Comparison of ENCODE assay signal across 15 cellular contexts in the genomic region with DNA sequence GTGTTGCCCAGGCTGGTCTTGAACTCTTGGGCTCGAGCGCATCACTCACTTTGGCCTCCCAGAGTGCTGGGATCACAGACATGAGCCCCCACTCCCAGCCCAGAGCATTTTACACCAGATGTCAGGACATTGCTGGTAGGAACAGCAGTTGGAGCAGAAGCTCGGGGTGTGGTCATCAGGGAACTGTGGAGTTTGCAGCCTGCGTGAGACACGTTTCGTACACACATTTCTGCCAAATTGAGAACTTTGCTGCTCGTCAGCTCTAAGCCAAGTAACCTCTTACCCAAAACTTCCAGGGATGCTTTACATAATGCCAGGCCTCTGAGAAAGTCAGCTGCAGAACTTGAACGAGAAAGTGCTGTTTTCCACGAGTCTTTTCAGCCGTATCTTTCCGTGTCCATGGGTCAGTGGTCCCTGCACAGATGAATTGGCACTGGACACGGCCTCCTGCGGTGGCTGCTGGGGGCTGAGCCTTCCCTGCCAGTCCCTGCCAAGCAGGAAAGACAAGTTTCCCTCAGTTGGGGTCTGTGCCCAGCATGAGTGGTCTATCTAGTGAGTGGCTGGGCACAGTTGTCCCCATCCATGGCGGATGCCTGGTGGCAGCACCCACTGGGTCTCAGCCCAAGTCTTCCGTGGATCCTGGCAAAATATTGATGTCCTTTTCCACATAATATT. TPM values are rescaled to one million over a fixed set of nuclear protein-coding genes. Genes with fewer than 3 reads are reported as not detected.
DNase-seq lines count a peak whose midpoint lies in the region; ATAC-seq and TF ChIP-seq lines count a peak whose summit lies in the region.
"Had no signal": no experiment of that assay in that cellular context is flagged by ENCODE, and none has a peak within 500 bp of the region (broad histone marks: within the 10 kb centered on the region; RNA-seq: fewer than 3 reads in every experiment).

No MANE protein-coding gene starts in this region.

- no peak overlapping the region for H3K4me3 Mint-ChIP-seq in stimulated activated naive B cell treated with anti-CD40 and anti-IgM and Interleukin-4, amounts not matched to agents 10 μg/mL and 1 μg/mL and 100 μg/mL, for 72 hours
- H3K4me3 Mint-ChIP-seq: activated B cell treated with CpG ODN at 0.5 μM for 24 hours had no signal

- H3K9me2 ChIP-seq in Loucy (replicated peaks; ENCODE audit: low read depth, low read length), result no peaks in the 10 kb centered on the region

- no peak for ATAC-seq in left lobe of liver
- no peak for ATAC-seq in stimulated activated naive B cell treated with anti-CD40 and anti-IgM and Interleukin-4, amounts not matched to agents 10 μg/mL and 1 μg/mL and 100 μg/mL, for 72 hours (replicated peaks)
- ATAC-seq: Panc1 had no signal

- H3K36me3 ChIP-seq in Loucy (ENCODE audit: insufficient read depth, low read length) (peaks cover 65% of the 10 kb centered on the region), HAP-1 (replicated peaks) (no peaks in the 10 kb centered on the region; the same call in 1 of the 2 replicates)

- H3K4me3 ChIP-seq in Loucy (ENCODE audit: low read length, poor library complexity, severe bottlenecking), result peak overlapping the region; percentile 58
- no peak overlapping the region for H3K4me3 ChIP-seq in HAP-1
- H3K4me3 ChIP-seq: skin epidermis had no signal

- H3K27me3 ChIP-seq in Loucy (ENCODE audit: insufficient read depth, low read length, poor library complexity, severe bottlenecking) (no peaks in the 10 kb centered on the region), HAP-1 (ENCODE audit: low read depth) (no peaks in the 10 kb centered on the region)

- H3K9me3 ChIP-seq in Loucy (ENCODE audit: insufficient read depth, low read depth, low read length) (no peaks in the 10 kb centered on the region), HAP-1 (no peaks in the 10 kb centered on the region)

- H3K9me3 Mint-ChIP-seq in stimulated activated naive B cell treated with anti-CD40 and anti-IgM and Interleukin-4, amounts not matched to agents 10 μg/mL and 1 μg/mL and 100 μg/mL, for 72 hours, result no peaks in the 10 kb centered on the region
- H3K9me3 Mint-ChIP-seq: activated B cell treated with CpG ODN at 0.5 μM for 24 hours had no signal

- peaks cover 54% of the 10 kb centered on the region for H4K20me1 ChIP-seq in Loucy (ENCODE audit: insufficient read depth, low read length, poor library complexity, severe bottlenecking)

- H3F3A ChIP-seq in Loucy (ENCODE audit: low read depth), result peaks cover 16% of the 10 kb centered on the region; the same call in 1 of the 2 replicates

- TF ChIP-seq CTCF in Loucy (conservative IDR thresholded peaks at IDR 0.05; ENCODE audit: low read length), result no peak

- peak overlapping the region; percentile 76 for H3K4me2 ChIP-seq in Loucy (ENCODE audit: low read depth, low read length, poor library complexity, severe bottlenecking)

- in situ Hi-C loops in HAP-1 (cut with MboI; ENCODE audit: low sequenced_read_pairs), result no loop called here

- H3K27me3 Mint-ChIP-seq in stimulated activated naive B cell treated with anti-CD40 and anti-IgM and Interleukin-4, amounts not matched to agents 10 μg/mL and 1 μg/mL and 100 μg/mL, for 72 hours, result no peaks in the 10 kb centered on the region
- H3K27me3 Mint-ChIP-seq: activated B cell treated with CpG ODN at 0.5 μM for 24 hours had no signal

- H3K79me2 ChIP-seq in Loucy (ENCODE audit: insufficient read depth, low read length), result peaks cover 75% of the 10 kb centered on the region

- H3K4me1 Mint-ChIP-seq in stimulated activated naive B cell treated with anti-CD40 and anti-IgM and Interleukin-4, amounts not matched to agents 10 μg/mL and 1 μg/mL and 100 μg/mL, for 72 hours, result peaks cover 9 to 15% of the 10 kb centered on the region in 2 donors

- H3K36me3 Mint-ChIP-seq in stimulated activated naive B cell treated with anti-CD40 and anti-IgM and Interleukin-4, amounts not matched to agents 10 μg/mL and 1 μg/mL and 100 μg/mL, for 72 hours, result peaks cover 23 to 57% of the 10 kb centered on the region in 2 donors

- peak; percentile 61 for DNase-seq in activated effector memory CD4-positive, alpha-beta T cell treated with anti-CD3 and anti-CD28 coated beads, Interleukin-2, amount 50 U/mL, for 16 hours
- no peak for DNase-seq in activated effector memory CD4-positive, alpha-beta T cell treated with Interleukin-2 at 50 U/mL for 16 hours
- peak; percentile 38 for DNase-seq in left lobe of liver (ENCODE audit: low spot score)
- no peak for DNase-seq in stimulated activated naive B cell treated with anti-CD40 and anti-IgM and Interleukin-4, amounts not matched to agents 10 μg/mL and 1 μg/mL and 100 μg/mL, for 72 hours
- no peak for DNase-seq in SIG-M5 treated with dmso at 0.1 percent for 504 hours (lab: John Stamatoyannopoulos, UW; ENCODE audit: unreplicated experiment)
- no peak for DNase-seq in stimulated activated naive CD4-positive, alpha-beta T cell treated with Interleukin-2 at 50 U/mL for 16 hours (lab: John Stamatoyannopoulos, UW)
- DNase-seq in HAP-1 (ENCODE audit: low spot score in 2 of 2), result no peak
- DNase-seq: activated B cell treated with CpG ODN at 0.5 μM for 24 hours; activated T-cell treated with anti-CD3 and anti-CD28 coated beads, Interleukin-2, amount 50 U/mL, for 48 hours; DMS153; NCI-H774; occipital lobe had no signal

- H3K9ac ChIP-seq in Loucy (ENCODE audit: low read depth, low read length, poor library complexity, severe bottlenecking), result no peak overlapping the region

- peak overlapping the region; percentile 67 for H3K27ac Mint-ChIP-seq in stimulated activated naive B cell treated with anti-CD40 and anti-IgM and Interleukin-4, amounts not matched to agents 10 μg/mL and 1 μg/mL and 100 μg/mL, for 72 hours
- H3K27ac Mint-ChIP-seq: activated B cell treated with CpG ODN at 0.5 μM for 24 hours had no signal

- peaks cover 36% of the 10 kb centered on the region for H3K4me1 ChIP-seq in Loucy (ENCODE audit: insufficient read depth, low read length, poor library complexity, severe bottlenecking)
- H3K4me1 ChIP-seq in HAP-1, result 0 out of 2 replicates have a peak, but pooled peaks cover 2% of the 10 kb centered on the region

- no peak overlapping the region for H2AFZ ChIP-seq in Loucy (ENCODE audit: low read length)

RNA-seq across cellular contexts. Expression of gene DNAJB6, which starts 54.4 kb away (rescaled TPM):
- total RNA-seq in left lobe of liver, result 26.3 TPM

Comparison
In these comparisons a context has a peak if more than half of its experiments do, and no peak if none do; other contexts are left out.
1. DNase-seq: peak in activated effector memory CD4-positive, alpha-beta T cell treated with anti-CD3 and anti-CD28 coated beads, Interleukin-2, amount 50 U/mL, for 16 hours (single experiment) and left lobe of liver (single experiment); none in activated effector memory CD4-positive, alpha-beta T cell treated with Interleukin-2 at 50 U/mL for 16 hours (single experiment), stimulated activated naive B cell treated with anti-CD40 and anti-IgM and Interleukin-4, amounts not matched to agents 10 μg/mL and 1 μg/mL and 100 μg/mL, for 72 hours (single experiment), SIG-M5 treated with dmso at 0.1 percent for 504 hours (single experiment), stimulated activated naive CD4-positive, alpha-beta T cell treated with Interleukin-2 at 50 U/mL for 16 hours (single experiment) and HAP-1 (0 of 2).